In the genomic region with DNA sequence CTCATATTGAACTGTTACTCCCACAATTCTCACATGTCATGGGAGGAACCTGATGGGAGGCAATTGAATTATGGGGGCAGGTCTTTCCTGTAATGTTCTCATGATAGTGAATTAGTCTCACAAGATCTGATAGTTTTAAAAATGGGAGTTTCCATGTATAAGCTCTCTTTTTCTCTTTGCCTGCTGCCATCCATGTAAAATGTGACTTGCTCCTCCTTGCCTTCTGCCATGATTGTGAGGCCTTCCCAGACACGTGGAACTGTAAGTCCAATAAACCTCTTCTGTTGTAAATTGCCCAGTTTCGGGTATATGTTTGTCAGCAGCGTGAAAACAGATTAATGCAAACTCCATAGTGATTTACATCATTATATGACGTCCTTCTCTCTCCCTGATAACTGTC, we compare ENCODE assay signal across 8 cellular contexts.
"Had no signal": no experiment of that assay in that cellular context is flagged by ENCODE, and none has a peak within 500 bp of the region (broad histone marks: within the 10 kb centered on the region; RNA-seq: fewer than 3 reads in every experiment).

No MANE protein-coding gene starts in this region.

- ATAC-seq: GM12878 had no signal

- FAIRE-seq: G401.6, GM12878, GM12891, GM12892, GM18507, GM19239 had no signal

- H3K4me3 ChIP-seq: GM12878 had no signal

- DNase-seq: GDM1, GF-D8 had no signal
